Comparison of ENCODE assay signal across 13 cellular contexts in genomic region chr6:159213401-159213800, GRCh38. TPM values are rescaled to one million over a fixed set of nuclear protein-coding genes. Genes with fewer than 3 reads are reported as not detected.
"Had no signal": no experiment of that assay in that cellular context is flagged by ENCODE, and none has a peak within 500 bp of the region (broad histone marks: within the 10 kb centered on the region; RNA-seq: fewer than 3 reads in every experiment).

No MANE protein-coding gene starts in this region.

- H3K36me3 Mint-ChIP-seq: activated naive CD4-positive, alpha-beta T cell treated with anti-CD3 and anti-CD28 coated beads, Interleukin-2, amount 10 ng/mL, durations not matched to agents 7 days and 5 days had no signal

- DNase-seq: activated CD4-positive, alpha-beta T cell treated with anti-CD3 and anti-CD28 coated beads for 36 hours; activated naive CD4-positive, alpha-beta T cell treated with anti-CD3 and anti-CD28 coated beads, Interleukin-2, amount 10 ng/mL, durations not matched to agents 7 days and 5 days; body of pancreas; central memory CD4-positive, alpha-beta T cell; effector CD4-positive, alpha-beta T cell; hippocampal formation; stimulated activated CD4-positive, alpha-beta T cell treated with anti-CD3 and anti-CD28 coated beads, Interleukin-4, amount 100 ng/mL, for 4 hours; stimulated activated naive CD8-positive, alpha-beta T cell treated with anti-CD3 and anti-CD28 coated beads, Interleukin-15, amount 100 ng/mL, for 72 hours; testis; WERI-Rb-1 had no signal

- H3K27ac Mint-ChIP-seq: activated CD4-positive, alpha-beta T cell treated with anti-CD3 and anti-CD28 coated beads for 36 hours; activated naive CD4-positive, alpha-beta T cell treated with anti-CD3 and anti-CD28 coated beads, Interleukin-2, amount 10 ng/mL, durations not matched to agents 7 days and 5 days; activated T-helper 17 cell treated with anti-CD3 and anti-CD28 coated beads, Interleukin-2, amount 50 U/mL, for 72 hours; stimulated activated naive CD8-positive, alpha-beta T cell treated with anti-CD3 and anti-CD28 coated beads, Interleukin-15, amount 100 ng/mL, for 72 hours had no signal

- H3K4me3 Mint-ChIP-seq: activated CD4-positive, alpha-beta T cell treated with anti-CD3 and anti-CD28 coated beads for 36 hours; activated naive CD4-positive, alpha-beta T cell treated with anti-CD3 and anti-CD28 coated beads, Interleukin-2, amount 10 ng/mL, durations not matched to agents 7 days and 5 days; activated T-helper 17 cell treated with anti-CD3 and anti-CD28 coated beads, Interleukin-2, amount 50 U/mL, for 72 hours; neural crest cell; stimulated activated naive CD8-positive, alpha-beta T cell treated with anti-CD3 and anti-CD28 coated beads, Interleukin-15, amount 100 ng/mL, for 72 hours had no signal

- H3K4me1 Mint-ChIP-seq: activated CD4-positive, alpha-beta T cell treated with anti-CD3 and anti-CD28 coated beads for 36 hours; activated naive CD4-positive, alpha-beta T cell treated with anti-CD3 and anti-CD28 coated beads, Interleukin-2, amount 10 ng/mL, durations not matched to agents 7 days and 5 days; activated T-helper 17 cell treated with anti-CD3 and anti-CD28 coated beads, Interleukin-2, amount 50 U/mL, for 72 hours; stimulated activated naive CD8-positive, alpha-beta T cell treated with anti-CD3 and anti-CD28 coated beads, Interleukin-15, amount 100 ng/mL, for 72 hours had no signal

- H3K4me3 ChIP-seq: body of pancreas, coronary artery, testis had no signal

- ATAC-seq: activated CD4-positive, alpha-beta T cell treated with anti-CD3 and anti-CD28 coated beads for 36 hours; activated T-helper 17 cell treated with anti-CD3 and anti-CD28 coated beads, Interleukin-2, amount 50 U/mL, for 72 hours; body of pancreas; stimulated activated naive CD8-positive, alpha-beta T cell treated with anti-CD3 and anti-CD28 coated beads, Interleukin-15, amount 100 ng/mL, for 72 hours had no signal

- H3K9me3 Mint-ChIP-seq: activated naive CD4-positive, alpha-beta T cell treated with anti-CD3 and anti-CD28 coated beads, Interleukin-2, amount 10 ng/mL, durations not matched to agents 7 days and 5 days; activated T-helper 17 cell treated with anti-CD3 and anti-CD28 coated beads, Interleukin-2, amount 50 U/mL, for 72 hours; stimulated activated naive CD8-positive, alpha-beta T cell treated with anti-CD3 and anti-CD28 coated beads, Interleukin-15, amount 100 ng/mL, for 72 hours had no signal

RNA-seq across cellular contexts. Expression of gene FNDC1, which starts 44.2 kb away (rescaled TPM):
- total RNA-seq: activated CD4-positive, alpha-beta T cell treated with anti-CD3 and anti-CD28 coated beads for 36 hours; activated T-helper 17 cell treated with anti-CD3 and anti-CD28 coated beads, Interleukin-2, amount 50 U/mL, for 72 hours had no signal
